Comparison of ENCODE assay signal across 8 cellular contexts in genomic region chr5:95646569-95647330, GRCh38. TPM values are rescaled to one million over a fixed set of nuclear protein-coding genes. Genes with fewer than 3 reads are reported as not detected.
DNase-seq lines count a peak whose midpoint lies in the region; ATAC-seq and TF ChIP-seq lines count a peak whose summit lies in the region.

Gene RFESD (plus strand): TSS chr5:95646777. CDS start chr5:95652272, 5,495 bp downstream.

- H3K9me3 Mint-ChIP-seq in activated CD4-positive, alpha-beta memory T cell treated with anti-CD3 and anti-CD28 coated beads, Interleukin-2, amount 10 ng/mL, durations not matched to agents 7 days and 5 days = no peaks in the 10 kb centered on the region

- no peaks in the 10 kb centered on the region for H3K27me3 ChIP-seq in duodenal mucosa (ENCODE audit: control insufficient read depth in 1 of 2, insufficient read depth in 2 of 2, low read length in 2 of 2)

- ATAC-seq in GM19372 (IDR thresholded peaks at IDR 0.05; ENCODE audit: low read depth, unreplicated experiment) (peak; percentile 97), HG03521 (IDR thresholded peaks at IDR 0.05; ENCODE audit: unreplicated experiment) (peak; percentile 97)

- TF ChIP-seq CTCF in lower leg skin (IDR thresholded peaks at IDR 0.05) = no peak

- H3K4me1 ChIP-seq in duodenal mucosa (ENCODE audit: control insufficient read depth in 1 of 2, insufficient read depth in 2 of 2, low read length in 2 of 2) = peaks cover 10 to 17% of the 10 kb centered on the region in 2 donors

- no peaks in the 10 kb centered on the region for H3K27me3 Mint-ChIP-seq in activated CD4-positive, alpha-beta memory T cell treated with anti-CD3 and anti-CD28 coated beads, Interleukin-2, amount 10 ng/mL, durations not matched to agents 7 days and 5 days

- H3K9ac ChIP-seq in duodenal mucosa (ENCODE audit: low read depth in 1 of 2, low read length in 2 of 2) = peak within 1 kb of the TSS; percentile 72 to 85

- CTCF ChIA-PET in activated CD4-positive, alpha-beta memory T cell treated with anti-CD3 and anti-CD28 coated beads, Interleukin-2, amount 10 ng/mL, durations not matched to agents 7 days and 5 days (lab: Charles Lee) = interaction anchor here (0.9 to 3.1 kb wide), 22 partner anchors 9 to 1016 kb away, joined by 3 to 21 read pairs (median 4); partner anchors contain the start of genes ARSK, CAST, GLRX and RHOBTB3

- peak within 1 kb of the TSS; percentile 92 for H3K27ac ChIP-seq in duodenal mucosa (ENCODE audit: low read depth, low read length)

- H3K36me3 Mint-ChIP-seq in activated CD4-positive, alpha-beta memory T cell treated with anti-CD3 and anti-CD28 coated beads, Interleukin-2, amount 10 ng/mL, durations not matched to agents 7 days and 5 days (ENCODE audit: low read depth) = peaks cover 2% of the 10 kb centered on the region

- peaks cover 45% of the 10 kb centered on the region for H3K4me1 Mint-ChIP-seq in activated CD4-positive, alpha-beta memory T cell treated with anti-CD3 and anti-CD28 coated beads, Interleukin-2, amount 10 ng/mL, durations not matched to agents 7 days and 5 days

- H3K36me3 ChIP-seq in duodenal mucosa (ENCODE audit: control insufficient read depth in 1 of 2, insufficient read depth in 2 of 2, low read length in 2 of 2) = no peaks in the 10 kb centered on the region

- 1% methylated on average over 39 to 55 of the region's 57 CpGs for WGBS in lower leg skin, 2 donors

- H3K4me3 ChIP-seq in duodenal mucosa (ENCODE audit: low read depth in 1 of 2, low read length in 2 of 2) (peak within 1 kb of the TSS; percentile 69 to 82), lower leg skin (ENCODE audit: low read depth, poor library complexity, severe bottlenecking) (peak within 1 kb of the TSS; percentile 43)

- H3K4me3 Mint-ChIP-seq in activated CD4-positive, alpha-beta memory T cell treated with anti-CD3 and anti-CD28 coated beads, Interleukin-2, amount 10 ng/mL, durations not matched to agents 7 days and 5 days = peak within 1 kb of the TSS; percentile 79

- peak within 1 kb of the TSS; percentile 88 for H3K27ac Mint-ChIP-seq in activated CD4-positive, alpha-beta memory T cell treated with anti-CD3 and anti-CD28 coated beads, Interleukin-2, amount 10 ng/mL, durations not matched to agents 7 days and 5 days

- POLR2A ChIA-PET in activated CD4-positive, alpha-beta memory T cell treated with anti-CD3 and anti-CD28 coated beads, Interleukin-2, amount 10 ng/mL, durations not matched to agents 7 days and 5 days (lab: Charles Lee) = interaction anchor here (0.7 to 4.4 kb wide), 19 partner anchors 12 to 315 kb away, joined by 3 to 52 read pairs (median 8); partner anchors contain the start of genes ARSK, ELL2, GLRX and GPR150

- H3K9me3 ChIP-seq in duodenal mucosa (ENCODE audit: control insufficient read depth in 1 of 2, low read length in 2 of 2) = no peaks in the 10 kb centered on the region

- DNase-seq in CD1c-positive myeloid dendritic cell (ENCODE audit: extremely low spot score) (peak; percentile 98), NCI-H69 (lab: John Stamatoyannopoulos, UW) (peak; percentile 100), lower leg skin (ENCODE audit: low spot score in 2 of 2) (peak; percentile 98 to 100)
- peak; percentile 98 for DNase-seq in activated CD4-positive, alpha-beta memory T cell treated with anti-CD3 and anti-CD28 coated beads, Interleukin-2, amount 10 ng/mL, durations not matched to agents 7 days and 5 days
- peak; percentile 92 to 94 for DNase-seq in stimulated activated CD4-positive, alpha-beta T cell treated with anti-CD3 and anti-CD28 coated beads, Interleukin-4, amount 100 ng/mL, for 4 hours

- TF ChIP-seq POLR2A in lower leg skin (IDR thresholded peaks at IDR 0.05) = peak in 1 of 2 donors; percentile 85

- intact Hi-C loops in lower leg skin (cut with DNase I; ENCODE audit: low total_unique reads) = no loop called here

RNA-seq across cellular contexts. Expression of gene RFESD, which starts in this region (rescaled TPM):
- 1 to 10 TPM; 5.4 to 6.4 TPM for total RNA-seq in activated CD4-positive, alpha-beta memory T cell treated with anti-CD3 and anti-CD28 coated beads, Interleukin-2, amount 10 ng/mL, durations not matched to agents 7 days and 5 days
- total RNA-seq in lower leg skin = 1 to 10 TPM; 2.4 to 9.8 (median 6.2) TPM

Comparison
In these comparisons a context has a peak if more than half of its experiments do, and no peak if none do; other contexts are left out.
1. Peak in every context shown above with its lines: DNase-seq, ATAC-seq, H3K4me3 ChIP-seq and H3K27ac ChIP-seq.